1 cellular context compared by ENCODE assay signal in genomic region chr2:42286268-42286946, GRCh38.
TF ChIP-seq lines count a peak whose summit lies in the region.

No MANE protein-coding gene starts in this region.

TF ChIP-seq in SK-N-SH, 30 proteins besides CTCF, POLR2A, EP300 and RAD21 (continued from another document):
- no peak for TF ChIP-seq MAX (IDR thresholded peaks at IDR 0.05; ENCODE audit: low read depth)
- no peak for TF ChIP-seq FOSL2 (IDR thresholded peaks at IDR 0.05; ENCODE audit: borderline replicate concordance, low read depth)
- TF ChIP-seq MEF2A (IDR thresholded peaks at IDR 0.05; ENCODE audit: borderline replicate concordance, low read depth): no peak
- no peak for TF ChIP-seq NRF1 (IDR thresholded peaks at IDR 0.05; ENCODE audit: low read depth, low read length)
- no peak for TF ChIP-seq GATA2 (CRISPR knock-in tag; IDR thresholded peaks at IDR 0.05)
- TF ChIP-seq RXRA (IDR thresholded peaks at IDR 0.05; ENCODE audit: borderline replicate concordance, low read depth): no peak
- TF ChIP-seq RFX5 (IDR thresholded peaks at IDR 0.05; ENCODE audit: low read length): no peak
